In the genomic region with DNA sequence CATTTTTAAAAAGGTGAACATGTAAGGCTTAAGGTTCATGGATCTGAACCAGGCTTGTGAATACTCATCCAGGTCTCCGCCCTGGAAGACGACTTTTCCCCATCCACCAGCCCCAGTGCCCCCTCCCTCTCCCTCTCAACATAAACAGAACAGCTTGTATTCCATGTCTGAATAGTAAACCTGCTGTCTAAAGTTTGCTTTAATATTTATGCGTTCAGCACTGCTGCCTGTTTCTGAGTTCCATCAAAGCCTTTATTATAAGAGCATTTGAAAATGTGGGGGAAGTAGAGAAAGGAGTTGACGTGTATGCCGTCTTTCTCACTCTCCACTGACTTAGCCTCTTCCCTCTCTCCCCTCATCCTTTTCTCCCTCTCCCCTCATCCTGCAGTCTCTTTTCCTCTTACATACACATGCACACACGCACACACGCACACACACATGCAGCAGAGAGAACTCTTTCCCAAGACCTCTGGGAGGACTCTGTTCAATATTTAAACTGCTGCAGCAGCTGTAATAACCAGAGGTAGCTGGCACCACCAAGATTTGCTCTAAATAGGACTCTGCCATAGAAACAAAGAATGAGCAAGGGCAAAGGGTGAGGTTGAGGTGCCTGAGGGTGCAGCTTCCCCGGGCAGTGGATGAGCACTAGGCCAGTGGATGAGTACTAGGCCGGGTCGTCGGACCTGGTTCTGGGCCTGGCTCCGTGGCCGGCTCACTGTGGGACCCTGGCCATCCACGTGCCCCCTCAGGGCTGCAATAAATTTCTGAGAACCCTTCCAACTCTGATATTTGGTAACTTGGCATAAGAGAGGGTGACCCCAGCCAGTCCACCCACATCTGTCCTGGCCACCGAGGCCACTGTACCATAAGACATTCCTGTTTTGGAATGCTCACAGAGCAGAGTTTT, we compare ENCODE assay signal across 1 cellular context.
TF ChIP-seq lines count a peak whose summit lies in the region.

No MANE protein-coding gene starts in this region.

TF ChIP-seq in neural cell, 6 proteins besides CTCF, POLR2A, EP300 and RAD21:
- TF ChIP-seq POLR2AphosphoS5 (IDR thresholded peaks at IDR 0.05) (no peak), MXI1 (conservative IDR thresholded peaks at IDR 0.05; ENCODE audit: poor library complexity, severe bottlenecking) (no peak), EZH2 (IDR thresholded peaks at IDR 0.05; ENCODE audit: borderline replicate concordance, insufficient read depth, low read length, poor library complexity, severe bottlenecking) (no peak), SMC3 (conservative IDR thresholded peaks at IDR 0.05; ENCODE audit: poor library complexity) (no peak), TAF1 (IDR thresholded peaks at IDR 0.05; ENCODE audit: low read depth) (no peak)
- TF ChIP-seq, protein P1, sequence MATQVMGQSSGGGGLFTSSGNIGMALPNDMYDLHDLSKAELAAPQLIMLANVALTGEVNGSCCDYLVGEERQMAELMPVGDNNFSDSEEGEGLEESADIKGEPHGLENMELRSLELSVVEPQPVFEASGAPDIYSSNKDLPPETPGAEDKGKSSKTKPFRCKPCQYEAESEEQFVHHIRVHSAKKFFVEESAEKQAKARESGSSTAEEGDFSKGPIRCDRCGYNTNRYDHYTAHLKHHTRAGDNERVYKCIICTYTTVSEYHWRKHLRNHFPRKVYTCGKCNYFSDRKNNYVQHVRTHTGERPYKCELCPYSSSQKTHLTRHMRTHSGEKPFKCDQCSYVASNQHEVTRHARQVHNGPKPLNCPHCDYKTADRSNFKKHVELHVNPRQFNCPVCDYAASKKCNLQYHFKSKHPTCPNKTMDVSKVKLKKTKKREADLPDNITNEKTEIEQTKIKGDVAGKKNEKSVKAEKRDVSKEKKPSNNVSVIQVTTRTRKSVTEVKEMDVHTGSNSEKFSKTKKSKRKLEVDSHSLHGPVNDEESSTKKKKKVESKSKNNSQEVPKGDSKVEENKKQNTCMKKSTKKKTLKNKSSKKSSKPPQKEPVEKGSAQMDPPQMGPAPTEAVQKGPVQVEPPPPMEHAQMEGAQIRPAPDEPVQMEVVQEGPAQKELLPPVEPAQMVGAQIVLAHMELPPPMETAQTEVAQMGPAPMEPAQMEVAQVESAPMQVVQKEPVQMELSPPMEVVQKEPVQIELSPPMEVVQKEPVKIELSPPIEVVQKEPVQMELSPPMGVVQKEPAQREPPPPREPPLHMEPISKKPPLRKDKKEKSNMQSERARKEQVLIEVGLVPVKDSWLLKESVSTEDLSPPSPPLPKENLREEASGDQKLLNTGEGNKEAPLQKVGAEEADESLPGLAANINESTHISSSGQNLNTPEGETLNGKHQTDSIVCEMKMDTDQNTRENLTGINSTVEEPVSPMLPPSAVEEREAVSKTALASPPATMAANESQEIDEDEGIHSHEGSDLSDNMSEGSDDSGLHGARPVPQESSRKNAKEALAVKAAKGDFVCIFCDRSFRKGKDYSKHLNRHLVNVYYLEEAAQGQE (IDR thresholded peaks at IDR 0.05; ENCODE audit: borderline replicate concordance), result no peak
TF ChIP-seq in neural cell: peak in this region for 0.
